Comparison of ENCODE assay signal across 18 cellular contexts in genomic region chr1:240086726-240087125, GRCh38. TPM values are rescaled to one million over a fixed set of nuclear protein-coding genes. Genes with fewer than 3 reads are reported as not detected.
DNase-seq lines count a peak whose midpoint lies in the region; ATAC-seq and TF ChIP-seq lines count a peak whose summit lies in the region.
"Had no signal": no experiment of that assay in that cellular context is flagged by ENCODE, and none has a peak within 500 bp of the region (broad histone marks: within the 10 kb centered on the region; RNA-seq: fewer than 3 reads in every experiment).

No MANE protein-coding gene starts in this region.

- H3K27ac ChIP-seq in GM23248 = peak overlapping the region; percentile 40
- H3K27ac ChIP-seq in SK-N-SH (ENCODE audit: low read depth in 2 of 2, low read length in 1 of 2) = peak overlapping the region; percentile 44 to 58; a peak in 3 of 4 replicates
- no peak overlapping the region for H3K27ac ChIP-seq in endodermal cell (ENCODE audit: low read depth, low read length)
- H3K27ac ChIP-seq: KMS-11, Peyer's patch had no signal

- H3F3A ChIP-seq in GM23248 (ENCODE audit: insufficient read depth) (peaks cover 23% of the 10 kb centered on the region), SK-N-SH (replicated peaks; ENCODE audit: insufficient read depth) (peaks cover 9% of the 10 kb centered on the region)

- H3K9ac ChIP-seq in GM23248 (no peak overlapping the region), SK-N-SH (peak overlapping the region; percentile 19; the same call in 1 of the 2 replicates), endodermal cell (ENCODE audit: extremely low read depth, low read length, poor library complexity, severe bottlenecking) (no peak overlapping the region)
- H3K9ac ChIP-seq: KMS-11 had no signal

- H3K27me3 ChIP-seq in GM23248 (replicated peaks; ENCODE audit: insufficient read depth) (no peaks in the 10 kb centered on the region), SK-N-SH (ENCODE audit: insufficient read depth) (no peaks in the 10 kb centered on the region), endodermal cell (ENCODE audit: control insufficient read depth, insufficient read depth, low read length, poor library complexity, severe bottlenecking) (no peaks in the 10 kb centered on the region)
- H3K27me3 ChIP-seq: MG63 had no signal

- TF ChIP-seq EP300 in SK-N-SH (IDR thresholded peaks at IDR 0.05; ENCODE audit: borderline replicate concordance in 1 of 2, low read depth in 1 of 2, low read length in 1 of 2) = peak in 1 of 2 experiments; percentile 36; a peak in 1 of 4 replicates

- H3K27ac Mint-ChIP-seq in endodermal cell = no peak overlapping the region

- H3K4me3 ChIP-seq in AG04449 (ENCODE audit: low read depth, low read length) = no peak overlapping the region
- peak overlapping the region; percentile 39 for H3K4me3 ChIP-seq in GM23248
- H3K4me3 ChIP-seq in SK-N-SH (ENCODE audit: low read depth in 2 of 2, low read length in 1 of 2) = no peak overlapping the region
- no peak overlapping the region for H3K4me3 ChIP-seq in endodermal cell (ENCODE audit: low read length)
- H3K4me3 ChIP-seq: HAP-1, MG63, Peyer's patch had no signal

- H3K79me2 ChIP-seq in GM23248 (ENCODE audit: insufficient read depth) (peaks cover 10% of the 10 kb centered on the region), SK-N-SH (ENCODE audit: insufficient read depth) (peaks cover under 1% of the 10 kb centered on the region; the same call in 1 of the 2 replicates)

- H3K4me2 ChIP-seq in GM23248 (ENCODE audit: unreplicated experiment) = peak overlapping the region; percentile 78
- H3K4me2 ChIP-seq in SK-N-SH = peak overlapping the region; percentile 23
- H3K4me2 ChIP-seq: KMS-11 had no signal

- H3K36me3 Mint-ChIP-seq in endodermal cell (ENCODE audit: low read depth) = no peaks in the 10 kb centered on the region

- H3K4me1 Mint-ChIP-seq in endodermal cell = peaks cover 25% of the 10 kb centered on the region

- CTCF ChIA-PET in AG04449 (lab: Yijun Ruan, JAX) (interaction anchor here (1.0 kb wide), 1 partner anchor 69 kb away, joined by 3 read pairs; no protein-coding TSS in a partner anchor), SK-N-SH (lab: Yijun Ruan, JAX) (no interaction called here)

- WGBS in GM23248 (ENCODE audit: low coverage in 1 of 2, low lambda C conversion rate in 2 of 2, missing lambda C conversion rate in 2 of 2), 2 experiments = 14 to 21% methylated on average over 1 of the region's 1 CpG
- WGBS in SK-N-SH (ENCODE audit: low lambda C conversion rate) = 26% methylated on average over 1 of the region's 1 CpG
- WGBS in endodermal cell (ENCODE audit: insufficient coverage in 1 of 2, insufficient read length in 1 of 2), 2 experiments = 88 to 94% methylated on average over 1 of the region's 1 CpG

- TF ChIP-seq RAD21 in SK-N-SH (IDR thresholded peaks at IDR 0.05; ENCODE audit: low read length) = no peak

- H3K9me2 ChIP-seq in GM23248 (ENCODE audit: insufficient read depth) (peaks cover 4% of the 10 kb centered on the region; the same call in 1 of the 2 replicates), SK-N-SH (no peaks in the 10 kb centered on the region)

- H3K36me3 ChIP-seq in GM23248 (ENCODE audit: low read depth) (no peaks in the 10 kb centered on the region), SK-N-SH (replicated peaks in 1 of 2; ENCODE audit: control insufficient read depth in 1 of 2, insufficient read depth in 2 of 2, low read length in 1 of 2) (no peaks in the 10 kb centered on the region), endodermal cell (ENCODE audit: control insufficient read depth, insufficient read depth, low read length) (no peaks in the 10 kb centered on the region)
- H3K36me3 ChIP-seq: HAP-1, MG63, Peyer's patch had no signal

- no peaks in the 10 kb centered on the region for H4K20me1 ChIP-seq in GM23248 (ENCODE audit: insufficient read depth)
- H4K20me1 ChIP-seq in SK-N-SH (ENCODE audit: insufficient read depth) = no peaks in the 10 kb centered on the region

- H2AFZ ChIP-seq in GM23248 (peak overlapping the region; percentile 25; the same call in 1 of the 2 replicates), SK-N-SH (ENCODE audit: low read depth) (peak overlapping the region; percentile 66)

- H3K9me3 ChIP-seq in GM23248 (ENCODE audit: low read depth) (no peaks in the 10 kb centered on the region), SK-N-SH (no peaks in the 10 kb centered on the region), endodermal cell (ENCODE audit: control insufficient read depth, low read length) (peaks cover 6% of the 10 kb centered on the region)
- H3K9me3 ChIP-seq: HAP-1 had no signal

- POLR2A ChIA-PET in AG04449 (lab: Yijun Ruan, JAX) = interaction anchor here (1.1 kb wide), 1 partner anchor 56 kb away, joined by 3 read pairs; no protein-coding TSS in a partner anchor
- POLR2A ChIA-PET in SK-N-SH (lab: Yijun Ruan, JAX) = no interaction called here

- H3K9me3 Mint-ChIP-seq in endodermal cell = peaks cover 6% of the 10 kb centered on the region

- H3K4me3 Mint-ChIP-seq in endodermal cell = no peak overlapping the region

- ATAC-seq in GM21515 (IDR thresholded peaks at IDR 0.05; ENCODE audit: unreplicated experiment) = no peak

- H3K27me3 Mint-ChIP-seq in endodermal cell (ENCODE audit: insufficient read depth) = peaks cover 19% of the 10 kb centered on the region

- in situ Hi-C loops in GM23248 (cut with MboI) = no loop called here

- H3K4me1 ChIP-seq in GM23248 (ENCODE audit: insufficient read depth) (peaks cover 26% of the 10 kb centered on the region), SK-N-SH (ENCODE audit: control insufficient read depth in 1 of 2, insufficient read depth in 2 of 2, low read depth in 1 of 2, low read length in 1 of 2) (peaks cover 5 to 7% of the 10 kb centered on the region in 2 experiments; a peak in 3 of 4 replicates), endodermal cell (ENCODE audit: control insufficient read depth, insufficient read depth, low read length) (peaks cover 3% of the 10 kb centered on the region)

- TF ChIP-seq CTCF in AG04449 (IDR thresholded peaks at IDR 0.05; ENCODE audit: insufficient read depth, low read length, missing control alignments) = no peak
- no peak for TF ChIP-seq CTCF in SK-N-SH (IDR thresholded peaks at IDR 0.05)
- no peak for TF ChIP-seq CTCF in endodermal cell (conservative IDR thresholded peaks at IDR 0.05)

- DNase-seq in AG04449 (ENCODE audit: low read depth, low spot score) = peak; percentile 58
- DNase-seq in GM23248 = peak; percentile 71
- no peak for DNase-seq in SK-N-SH
- peak; percentile 35 for DNase-seq in fibroblast of peridontal ligament (ENCODE audit: extremely low read depth)
- DNase-seq in HuH-7 (ENCODE audit: low spot score) = no peak
- no peak for DNase-seq in stimulated activated CD4-positive, alpha-beta T cell treated with anti-CD3 and anti-CD28 coated beads, Interleukin-1b, Interleukin-23, amount 100 ng/mL, for 48 hours
- no peak for DNase-seq in endodermal cell
- DNase-seq: COR-L47, NCI-H1092, NCI-H2107, NCI-H2227 treated with DMSO at 0.1 percent for 48 hours, NCI-H524 treated with DMSO at 0.1 percent for 48 hours, Peyer's patch, Right ventricle myocardium superior had no signal

TF ChIP-seq in SK-N-SH, 30 proteins besides CTCF, POLR2A, EP300 and RAD21:
- peak; percentile 44; the same call in 1 of the 2 replicates for TF ChIP-seq FOSL2 (IDR thresholded peaks at IDR 0.05; ENCODE audit: borderline replicate concordance, low read depth)
- peak; percentile 44; the same call in 1 of the 2 replicates for TF ChIP-seq JUND (IDR thresholded peaks at IDR 0.05)
- peak; percentile 41; the same call in 1 of the 2 replicates for TF ChIP-seq PBX3 (IDR thresholded peaks at IDR 0.05)
- no peak for TF ChIP-seq YY1 (IDR thresholded peaks at IDR 0.05; ENCODE audit: low read depth)
- TF ChIP-seq TCF12 (IDR thresholded peaks at IDR 0.05) = peak; percentile 37
- TF ChIP-seq TEAD4 (IDR thresholded peaks at IDR 0.05; ENCODE audit: borderline replicate concordance, insufficient read depth) = peak; percentile 36; the same call in 1 of the 2 replicates

RNA-seq across cellular contexts. Expression of gene FMN2, which starts 5.0 kb away (rescaled TPM):
- total RNA-seq in GM23248 (2014; rRNA removed; shearing (Covaris generic)) = 114 and 141 TPM in 2 replicates
- 72.8 and 78.2 TPM in 2 replicates for polyA plus RNA-seq in GM23248 (2016; fragmentation: Nextera tagmentation; extraction: Ambion mirVana)
- 7.2 and 13.1 TPM in 2 replicates for polyA plus RNA-seq in SK-N-SH (2012; rRNA removed)
- 17.8 and 19.5 TPM in 2 replicates for polyA plus RNA-seq in SK-N-SH (2012; cell fraction: cytosol; rRNA removed)
- 8.6 and 16.9 TPM in 2 replicates for polyA plus RNA-seq in SK-N-SH (2012; cell fraction: nucleus; rRNA removed)
- total RNA-seq in endodermal cell = 10 to 100 TPM; 26.9 to 27.2 TPM
- 15.9 TPM for polyA plus RNA-seq in endodermal cell (2013, experiment 1 of 2)
- 17.4 TPM for polyA plus RNA-seq in endodermal cell (2013, experiment 2 of 2)
- total RNA-seq: Right ventricle myocardium superior had no signal

Comparison
In these comparisons a context has a peak if more than half of its experiments do, and no peak if none do; other contexts are left out.
1. DNase-seq: peak in AG04449 (single experiment), GM23248 (single experiment) and fibroblast of peridontal ligament (single experiment); none in SK-N-SH (single experiment), HuH-7 (single experiment), stimulated activated CD4-positive, alpha-beta T cell treated with anti-CD3 and anti-CD28 coated beads, Interleukin-1b, Interleukin-23, amount 100 ng/mL, for 48 hours (single experiment) and endodermal cell (single experiment).